ENCODE assay signal across 27 cellular contexts in genomic region chr13:26310003-26310402, GRCh38.
"Had no signal": no experiment of that assay in that cellular context is flagged by ENCODE, and none has a peak within 500 bp of the region (broad histone marks: within the 10 kb centered on the region; RNA-seq: fewer than 3 reads in every experiment).

No MANE protein-coding gene starts in this region.

- H3K4me3 ChIP-seq: esophagus muscularis mucosa, gastroesophageal sphincter, heart left ventricle, hepatocyte, lung, ovary, psoas muscle, sigmoid colon, stomach, thyroid gland had no signal

- H3K27ac ChIP-seq: epithelial cell of prostate, esophagus muscularis mucosa, foreskin keratinocyte, gastroesophageal sphincter, heart left ventricle, hepatocyte, ovary, psoas muscle, sigmoid colon, stomach, thyroid gland had no signal

- H3K27ac Mint-ChIP-seq: endodermal cell; memory B cell; natural killer cell; stimulated activated effector memory CD8-positive, alpha-beta T cell treated with anti-CD3 and anti-CD28 coated beads, Interleukin-12 subunit alpha, Interleukin-12 subunit beta, amount 100 ng/mL, for 72 hours had no signal

- H3K27me3 ChIP-seq: esophagus muscularis mucosa, foreskin keratinocyte, gastroesophageal sphincter, heart left ventricle, hepatocyte, ovary, sigmoid colon, stomach, thyroid gland had no signal

- DNase-seq: effector CD8-positive, alpha-beta T cell; endodermal cell; foreskin keratinocyte; heart left ventricle; kidney; natural killer cell; occipital lobe; ovary; posterior cingulate gyrus; psoas muscle; right cardiac atrium; sigmoid colon; stimulated activated CD4-positive, alpha-beta T cell treated with anti-CD3 and anti-CD28 coated beads, Interleukin-2, amount 100 ng/mL, for 24 hours; stimulated activated CD4-positive, alpha-beta T cell treated with anti-CD3 and anti-CD28 coated beads, Interleukin-4, amount 100 ng/mL, for 24 hours; stimulated activated naive CD4-positive, alpha-beta T cell treated with Interleukin-2 at 50 U/mL for 16 hours; stomach; thyroid gland; trophoblast cell had no signal

- H3K4me2 ChIP-seq: hepatocyte had no signal

- H2AFZ ChIP-seq: hepatocyte had no signal

- H3K9me3 Mint-ChIP-seq: dendritic cell treated with granulocyte-macrophage colony-stimulating factor and Interleukin-4, amounts not matched to agents 40 ng/mL and 50 ng/mL, for 4 days; endodermal cell; natural killer cell; stimulated activated effector memory CD8-positive, alpha-beta T cell treated with anti-CD3 and anti-CD28 coated beads, Interleukin-12 subunit alpha, Interleukin-12 subunit beta, amount 100 ng/mL, for 72 hours had no signal

- H3K9me3 ChIP-seq: esophagus muscularis mucosa, gastroesophageal sphincter, heart left ventricle, ovary, psoas muscle, sigmoid colon, stomach, thyroid gland had no signal

- H3K4me3 Mint-ChIP-seq: dendritic cell treated with granulocyte-macrophage colony-stimulating factor and Interleukin-4, amounts not matched to agents 40 ng/mL and 50 ng/mL, for 4 days; endodermal cell; memory B cell; natural killer cell; stimulated activated effector memory CD8-positive, alpha-beta T cell treated with anti-CD3 and anti-CD28 coated beads, Interleukin-12 subunit alpha, Interleukin-12 subunit beta, amount 100 ng/mL, for 72 hours had no signal

- H3K36me3 ChIP-seq: esophagus muscularis mucosa, heart left ventricle, ovary, sigmoid colon, stomach, thyroid gland had no signal

- ATAC-seq: foreskin keratinocyte; gastroesophageal sphincter; left lobe of liver; natural killer cell; right cardiac atrium; stimulated activated effector memory CD8-positive, alpha-beta T cell treated with anti-CD3 and anti-CD28 coated beads, Interleukin-12 subunit alpha, Interleukin-12 subunit beta, amount 100 ng/mL, for 72 hours had no signal

- H3K27me3 Mint-ChIP-seq: dendritic cell treated with granulocyte-macrophage colony-stimulating factor and Interleukin-4, amounts not matched to agents 40 ng/mL and 50 ng/mL, for 4 days; memory B cell had no signal

- H3K4me1 ChIP-seq: foreskin keratinocyte, thyroid gland had no signal

- H3K36me3 Mint-ChIP-seq: natural killer cell; stimulated activated effector memory CD8-positive, alpha-beta T cell treated with anti-CD3 and anti-CD28 coated beads, Interleukin-12 subunit alpha, Interleukin-12 subunit beta, amount 100 ng/mL, for 72 hours had no signal
